In genomic region chr4:85595796-85596559, GRCh38 we compare ENCODE assay signal across 16 cellular contexts.
A peak's percentile ranks its signal among the peaks of the same experiment; 100 is the strongest.
DNase-seq lines count a peak whose midpoint lies in the region; ATAC-seq, FAIRE-seq and TF ChIP-seq lines count a peak whose summit lies in the region.
"Had no signal": no experiment of that assay in that cellular context is flagged by ENCODE, and none has a peak within 500 bp of the region (broad histone marks: within the 10 kb centered on the region; RNA-seq: fewer than 3 reads in every experiment).

No MANE protein-coding gene starts in this region.

- no peaks in the 10 kb centered on the region for H3K36me3 Mint-ChIP-seq in astrocyte (ENCODE audit: low read depth, unreplicated experiment)
- peaks cover 17 to 37% of the 10 kb centered on the region in 2 donors for H3K36me3 Mint-ChIP-seq in naive B cell
- H3K36me3 Mint-ChIP-seq: CD8-positive, alpha-beta T cell had no signal

- ATAC-seq in left cardiac atrium (peak; percentile 49 to 60), naive B cell (ENCODE audit: low read depth in 2 of 2) (no peak)
- ATAC-seq: CD8-positive, alpha-beta T cell had no signal

- H2AK5ac ChIP-seq in mesenchymal stem cell (ENCODE audit: low read length, severe bottlenecking) = no peak overlapping the region

- no peak overlapping the region for H2BK15ac ChIP-seq in mesenchymal stem cell (ENCODE audit: low read depth, poor library complexity, severe bottlenecking)

- no peak overlapping the region for H2BK12ac ChIP-seq in mesenchymal stem cell (ENCODE audit: low read length in 2 of 2)

- FAIRE-seq in astrocyte (lab: Jason Lieb, UNC) = peak; percentile 23

- H3K9me3 ChIP-seq in astrocyte (ENCODE audit: insufficient read depth, low read depth, low read length) (no peaks in the 10 kb centered on the region), mesenchymal stem cell (ENCODE audit: control insufficient read depth, low read length) (no peaks in the 10 kb centered on the region)
- H3K9me3 ChIP-seq: BE2C had no signal

- TF ChIP-seq CTCF in astrocyte (IDR thresholded peaks at IDR 0.05; ENCODE audit: insufficient read depth, low read depth, low read length) = no peak

- no peak overlapping the region for H3K27ac ChIP-seq in astrocyte (ENCODE audit: low read depth, low read length)
- no peak overlapping the region for H3K27ac ChIP-seq in mesenchymal stem cell (ENCODE audit: low read length, poor library complexity, severe bottlenecking)

- H4K91ac ChIP-seq in mesenchymal stem cell (ENCODE audit: low read length) = no peak overlapping the region

- no peaks in the 10 kb centered on the region for H4K20me1 ChIP-seq in astrocyte (ENCODE audit: insufficient read depth, low read length)

- H3K27ac Mint-ChIP-seq in astrocyte (ENCODE audit: unreplicated experiment) (no peak overlapping the region), naive B cell (peak overlapping the region in 5 of 6 donors; percentile 0 to 85 (median 20))
- H3K27ac Mint-ChIP-seq: CD8-positive, alpha-beta T cell had no signal

- H3K4me3 ChIP-seq in astrocyte (ENCODE audit: insufficient read depth, low read depth, low read length) (no peak overlapping the region), mesenchymal stem cell (ENCODE audit: insufficient read depth in 1 of 2, low read depth in 1 of 2, low read length in 2 of 2) (no peak overlapping the region), H7 (ENCODE audit: insufficient read depth, low read depth, low read length) (no peak overlapping the region)

- no peak overlapping the region for H3K23ac ChIP-seq in mesenchymal stem cell (ENCODE audit: low read length in 2 of 2)

- no peaks in the 10 kb centered on the region for H3K79me2 ChIP-seq in astrocyte (ENCODE audit: insufficient read depth, low read length)

- H3K36me3 ChIP-seq in astrocyte (ENCODE audit: insufficient read depth, low read length) = no peaks in the 10 kb centered on the region
- H3K36me3 ChIP-seq in mesenchymal stem cell (ENCODE audit: control insufficient read depth in 1 of 2, insufficient read depth in 2 of 2, low read depth in 1 of 2, low read length in 2 of 2) = peaks cover 0 to 5% of the 10 kb centered on the region in 2 experiments
- H3K36me3 ChIP-seq in H7 (replicated peaks; ENCODE audit: control insufficient read depth, insufficient read depth, low read length) = no peaks in the 10 kb centered on the region
- H3K36me3 ChIP-seq: BE2C had no signal

- H3K9me3 Mint-ChIP-seq in astrocyte (ENCODE audit: unreplicated experiment) = no peaks in the 10 kb centered on the region
- H3K9me3 Mint-ChIP-seq in naive B cell = peaks cover 0 to 9% (median 0%) of the 10 kb centered on the region in 7 donors
- H3K9me3 Mint-ChIP-seq: CD8-positive, alpha-beta T cell had no signal

- H3K18ac ChIP-seq in mesenchymal stem cell (ENCODE audit: low read depth in 1 of 2, low read length in 2 of 2) = no peak overlapping the region

- no CpG with 5 or more reads among the region's 1 CpG for WGBS in mesenchymal stem cell

- H2AFZ ChIP-seq in astrocyte (ENCODE audit: low read depth, low read length) = no peak overlapping the region
- H2AFZ ChIP-seq in mesenchymal stem cell (ENCODE audit: low read depth, low read length) = no peak overlapping the region

- no peak for DNase-seq in astrocyte (ENCODE audit: low read depth)
- DNase-seq in left cardiac atrium = no peak
- DNase-seq in naive B cell = no peak
- DNase-seq in head of caudate nucleus = no peak
- no peak for DNase-seq in middle frontal gyrus (ENCODE audit: extremely low spot score, low spot score)
- no peak for DNase-seq in mesenchymal stem cell
- no peak for DNase-seq in H7
- DNase-seq: BE2C; CD8-positive, alpha-beta T cell; GOT3; Kasumi-1; NCI-H1930; NCI-H2171 treated with DMSO at 0.1 percent for 48 hours; NCI-H510A; NCI-H82; SHP77 had no signal

- peaks cover 3% of the 10 kb centered on the region for H3K27me3 ChIP-seq in astrocyte (ENCODE audit: insufficient read depth, low read length)
- no peaks in the 10 kb centered on the region for H3K27me3 ChIP-seq in mesenchymal stem cell (ENCODE audit: control insufficient read depth in 1 of 2, insufficient read depth in 1 of 2, low read length in 2 of 2)
- no peaks in the 10 kb centered on the region for H3K27me3 ChIP-seq in H7 (ENCODE audit: control insufficient read depth, insufficient read depth, low read length)
- H3K27me3 ChIP-seq: BE2C had no signal

- no peak overlapping the region for H2BK5ac ChIP-seq in mesenchymal stem cell (ENCODE audit: low read depth, low read length, poor library complexity, severe bottlenecking)

- H3K14ac ChIP-seq in mesenchymal stem cell (ENCODE audit: low read length in 2 of 2) = no peak overlapping the region

- no peak overlapping the region for H2BK120ac ChIP-seq in mesenchymal stem cell (ENCODE audit: low read depth, low read length)

- no peaks in the 10 kb centered on the region for H3K4me1 Mint-ChIP-seq in astrocyte (ENCODE audit: low read depth, unreplicated experiment)
- peaks cover 22 to 62% (median 36%) of the 10 kb centered on the region in 3 donors for H3K4me1 Mint-ChIP-seq in naive B cell

- H3K4me1 ChIP-seq in astrocyte (ENCODE audit: insufficient read depth, low read length) = no peaks in the 10 kb centered on the region
- H3K4me1 ChIP-seq in mesenchymal stem cell (ENCODE audit: control insufficient read depth, insufficient read depth, low read depth, low read length) = no peaks in the 10 kb centered on the region
- H3K4me1 ChIP-seq: BE2C had no signal

- H3K4me3 Mint-ChIP-seq in astrocyte (ENCODE audit: unreplicated experiment) (no peak overlapping the region), naive B cell (peak overlapping the region in 1 of 8 donors; percentile 22)
- H3K4me3 Mint-ChIP-seq: CD8-positive, alpha-beta T cell had no signal

- H4K8ac ChIP-seq in mesenchymal stem cell (ENCODE audit: low read length) = no peak overlapping the region

- H3K27me3 Mint-ChIP-seq in astrocyte (ENCODE audit: low read depth, unreplicated experiment) (no peaks in the 10 kb centered on the region), naive B cell (peaks cover 0 to 19% (median 0%) of the 10 kb centered on the region in 3 donors)

- intact Hi-C loops in left cardiac atrium (cut with DNase I) = loop anchor here in 1 of 2 donors (10.0 kb wide), 1 partner anchor 149 kb away; no protein-coding TSS in a partner anchor
- intact Hi-C loops in head of caudate nucleus (cut with DNase I) = no loop called here

- no peaks in the 10 kb centered on the region for H3K79me1 ChIP-seq in mesenchymal stem cell (replicated peaks; ENCODE audit: low read length, poor library complexity, severe bottlenecking)

- H3K4ac ChIP-seq in mesenchymal stem cell (ENCODE audit: low read depth in 1 of 2, low read length in 2 of 2) = no peak overlapping the region

- no peak overlapping the region for H3K9ac ChIP-seq in astrocyte (ENCODE audit: low read length)
- no peak overlapping the region for H3K9ac ChIP-seq in mesenchymal stem cell (ENCODE audit: low read length)

- H3K4me2 ChIP-seq in astrocyte (ENCODE audit: low read length) (no peak overlapping the region), mesenchymal stem cell (ENCODE audit: low read length, poor library complexity, severe bottlenecking) (no peak overlapping the region)

Comparison
In these comparisons a context has a peak if more than half of its experiments do, and no peak if none do; other contexts are left out.
1. ATAC-seq: peak in left cardiac atrium (2 of 2); none in naive B cell (0 of 2).